Comparison of ENCODE assay signal across 1 cellular context in genomic region chr10:33334839-33335549, GRCh38.
A peak's percentile ranks its signal among the peaks of the same experiment; 100 is the strongest.
TF ChIP-seq lines count a peak whose summit lies in the region.

No MANE protein-coding gene starts in this region.

TF ChIP-seq in GM12878, 131 proteins besides CTCF, POLR2A, EP300 and RAD21 (continued from another document):
- no peak for TF ChIP-seq ZNF687 (IDR thresholded peaks at IDR 0.05)
- 0 out of 2 replicates have a peak, but pooled peaks have one; percentile 26 for TF ChIP-seq DPF2 (IDR thresholded peaks at IDR 0.05)
